ENCODE assay signal across 16 cellular contexts in genomic region chr16:84976644-84977400, GRCh38. TPM values are rescaled to one million over a fixed set of nuclear protein-coding genes. Genes with fewer than 3 reads are reported as not detected.
DNase-seq lines count a peak whose midpoint lies in the region; ATAC-seq and TF ChIP-seq lines count a peak whose summit lies in the region.
"Had no signal": no experiment of that assay in that cellular context is flagged by ENCODE, and none has a peak within 500 bp of the region (broad histone marks: within the 10 kb centered on the region; RNA-seq: fewer than 3 reads in every experiment).

No MANE protein-coding gene starts in this region.

- H3K27me3 ChIP-seq in body of pancreas = no peaks in the 10 kb centered on the region

- H3K4me3 Mint-ChIP-seq in Calu3 (ENCODE audit: low read depth, unreplicated experiment) = peak overlapping the region; percentile 18

- BruUV-seq in Calu3 (replicated peaks; lab: Mats Ljungman, UMichigan) = no TSS peak

- CTCF ChIA-PET in Calu3 (lab: Charles Lee) = interaction anchor here (0.8 to 1.6 kb wide), 2 partner anchors 22 to 49 kb away, joined by 3 read pairs; no protein-coding TSS in a partner anchor

- TF ChIP-seq POLR2A in body of pancreas (IDR thresholded peaks at IDR 0.05) = no peak

- H3K9me3 ChIP-seq in body of pancreas = no peaks in the 10 kb centered on the region

- H3K4me1 Mint-ChIP-seq in Calu3 (ENCODE audit: low read depth, unreplicated experiment) = peaks cover 36% of the 10 kb centered on the region

- H3K9me3 Mint-ChIP-seq in Calu3 (ENCODE audit: low read depth, unreplicated experiment) = no peaks in the 10 kb centered on the region

- DNase-seq in Calu3 = peak; percentile 73
- peak; percentile 48 to 76 (median 65) for DNase-seq in body of pancreas
- peak in 26 of 51 donors; percentile 9 to 68 (median 32) for DNase-seq in hypothalamus (lab: John Stamatoyannopoulos, UW)
- peak; percentile 54 for DNase-seq in putamen (ENCODE audit: low spot score)
- DNase-seq in NCI-H1092 (lab: John Stamatoyannopoulos, UW) = no peak
- no peak for DNase-seq in NAMALWA (ENCODE audit: low spot score)
- no peak for DNase-seq in DMS79 treated with DMSO at 0.1 percent for 48 hours (lab: John Stamatoyannopoulos, UW)
- DNase-seq: effector memory CD4-positive, alpha-beta T cell; glutamatergic neuron; KG1; NCI-H1694 treated with DMSO at 0.1 percent for 48 hours; NCI-H774; stimulated activated CD4-positive, alpha-beta T cell treated with anti-CD3 and anti-CD28 coated beads, Interleukin-1b, Interleukin-23, amount 100 ng/mL, for 48 hours had no signal

- H3K4me1 ChIP-seq in body of pancreas = peaks cover 33% of the 10 kb centered on the region

- H3K36me3 Mint-ChIP-seq in Calu3 (ENCODE audit: insufficient read depth, unreplicated experiment) = peaks cover 90% of the 10 kb centered on the region

- H3K4me3 ChIP-seq in body of pancreas = no peak overlapping the region

- intact Hi-C loops in Calu3 (cut with micrococcal nuclease; ENCODE audit: unreplicated experiment) = no loop called here
- intact Hi-C loops in body of pancreas (cut with DNase I) = loop anchor here (10.0 kb wide), 1 partner anchor 108 kb away; no protein-coding TSS in a partner anchor

- peak overlapping the region; percentile 36 for H3K27ac Mint-ChIP-seq in Calu3 (ENCODE audit: unreplicated experiment)

- H3K27ac ChIP-seq in body of pancreas = peak overlapping the region in 3 of 4 donors; percentile 37 to 55 (median 40)
- H3K27ac ChIP-seq: VCaP had no signal

- TF ChIP-seq CTCF in Calu3 (IDR thresholded peaks at IDR 0.05; ENCODE audit: unreplicated experiment) (no peak), body of pancreas (IDR thresholded peaks at IDR 0.05) (no peak)

- ATAC-seq in body of pancreas (peak; percentile 37), HG03139 (IDR thresholded peaks at IDR 0.05; ENCODE audit: unreplicated experiment) (no peak)
- ATAC-seq: left lobe of liver had no signal

- 77% methylated on average over 17 of the region's 17 CpGs for WGBS in body of pancreas, 2 donors

- H3K27me3 Mint-ChIP-seq in Calu3 (ENCODE audit: unreplicated experiment) = no peaks in the 10 kb centered on the region

- H3K36me3 ChIP-seq in body of pancreas (replicated peaks in 1 of 2; ENCODE audit: insufficient read depth in 1 of 2, low read depth in 2 of 2) = peaks cover 10 to 13% of the 10 kb centered on the region in 2 donors

RNA-seq across cellular contexts. Expression of gene ZDHHC7, which starts 34.5 kb away (rescaled TPM):
- total RNA-seq in Calu3 (2022) (100 and 109 TPM in 2 replicates), body of pancreas (10 to 100 TPM; 17.5 to 39.2 TPM)

RNA-seq across cellular contexts. Expression of gene KIAA0513, which starts 50.8 kb away (rescaled TPM):
- total RNA-seq in Calu3 (2022) (12.4 and 15.1 TPM in 2 replicates), body of pancreas (10 to 100 TPM; 23.1 to 71.9 TPM)

Comparison
In these comparisons a context has a peak if more than half of its experiments do, and no peak if none do; other contexts are left out.
1. DNase-seq: peak in Calu3 (single experiment), body of pancreas (4 of 4), hypothalamus (26 of 51) and putamen (single experiment); none in NCI-H1092 (single experiment), NAMALWA (single experiment) and DMS79 treated with DMSO at 0.1 percent for 48 hours (single experiment).